9 cellular contexts compared by ENCODE assay signal in genomic region chr13:24671367-24672117, GRCh38. TPM values are rescaled to one million over a fixed set of nuclear protein-coding genes. Genes with fewer than 3 reads are reported as not detected.
DNase-seq lines count a peak whose midpoint lies in the region; ATAC-seq and TF ChIP-seq lines count a peak whose summit lies in the region.
"Had no signal": no experiment of that assay in that cellular context is flagged by ENCODE, and none has a peak within 500 bp of the region (broad histone marks: within the 10 kb centered on the region; RNA-seq: fewer than 3 reads in every experiment).

No MANE protein-coding gene starts in this region.

- H3K27me3 ChIP-seq in esophagus muscularis mucosa, result peaks cover 0 to 9% (median 0%) of the 10 kb centered on the region in 4 donors
- H3K27me3 ChIP-seq in mucosa of rectum (ENCODE audit: control insufficient read depth in 2 of 2, insufficient read depth in 2 of 2, low read length in 2 of 2), result peaks cover 0 to 3% of the 10 kb centered on the region in 2 donors

- TF ChIP-seq EP300 in Ishikawa (IDR thresholded peaks at IDR 0.05; ENCODE audit: borderline replicate concordance) (no peak), esophagus muscularis mucosa (IDR thresholded peaks at IDR 0.05) (no peak)

- peak overlapping the region; percentile 59 to 66 (median 61) for H3K27ac ChIP-seq in esophagus muscularis mucosa (replicated peaks in 1 of 4)
- H3K27ac ChIP-seq in mucosa of rectum (ENCODE audit: low read depth in 2 of 2, low read length in 2 of 2), result peak overlapping the region; percentile 53 to 90

- peak; percentile 48 to 70 (median 52) for TF ChIP-seq CTCF in esophagus muscularis mucosa (IDR thresholded peaks at IDR 0.05)

- TF ChIP-seq RAD21 in Ishikawa (IDR thresholded peaks at IDR 0.05; ENCODE audit: low read depth), result peak; percentile 63

- TF ChIP-seq POLR2A in esophagus muscularis mucosa (IDR thresholded peaks at IDR 0.05; ENCODE audit: low read depth), result no peak

- in situ Hi-C loops in SK-MEL-5 (cut with HindIII; ENCODE audit: low pct_unique_long_range_greater_than_20kb, low sequenced_read_pairs), result no loop called here

- WGBS in esophagus muscularis mucosa, result 18% methylated on average over 14 of the region's 14 CpGs

- intact Hi-C loops in esophagus muscularis mucosa (cut with DNase I), result no loop called here

- peak overlapping the region in 1 of 2 donors; percentile 8 for H3K9ac ChIP-seq in mucosa of rectum (ENCODE audit: low read depth in 1 of 2, low read length in 2 of 2)

- H3K4me3 ChIP-seq in esophagus muscularis mucosa, result peak overlapping the region; percentile 19 to 34 (median 28)
- H3K4me3 ChIP-seq in mucosa of rectum (ENCODE audit: low read length in 2 of 2), result peak overlapping the region; percentile 28 to 42

- H3K9me3 ChIP-seq in esophagus muscularis mucosa (no peaks in the 10 kb centered on the region), mucosa of rectum (ENCODE audit: control insufficient read depth in 2 of 2, low read length in 2 of 2) (no peaks in the 10 kb centered on the region)

- no peaks in the 10 kb centered on the region for H3K36me3 ChIP-seq in esophagus muscularis mucosa
- no peaks in the 10 kb centered on the region for H3K36me3 ChIP-seq in mucosa of rectum (ENCODE audit: control insufficient read depth in 2 of 2, insufficient read depth in 2 of 2, low read length in 2 of 2)

- ATAC-seq in HG02885 (IDR thresholded peaks at IDR 0.05; ENCODE audit: poor library complexity, unreplicated experiment) (no peak), GM19328 (IDR thresholded peaks at IDR 0.05; ENCODE audit: unreplicated experiment) (no peak)

- H3K4me1 ChIP-seq in esophagus muscularis mucosa (peaks cover 8 to 17% (median 15%) of the 10 kb centered on the region in 4 donors), mucosa of rectum (ENCODE audit: control insufficient read depth in 2 of 2, insufficient read depth in 2 of 2, low read length in 2 of 2) (peaks cover 12 to 37% of the 10 kb centered on the region in 2 donors)

- DNase-seq in SIG-M5 treated with dmso at 0.1 percent for 504 hours (lab: John Stamatoyannopoulos, UW; ENCODE audit: unreplicated experiment) (peak; percentile 54), SIG-M5 (lab: John Stamatoyannopoulos, UW) (no peak), SK-MEL-5 (ENCODE audit: low read depth, low spot score) (peak; percentile 79), esophagus muscularis mucosa (ENCODE audit: extremely low spot score) (no peak)

TF ChIP-seq in Ishikawa, 13 proteins besides CTCF, POLR2A, EP300 and RAD21:
- TF ChIP-seq YY1 (IDR thresholded peaks at IDR 0.05; ENCODE audit: low read depth), result no peak
- no peak for TF ChIP-seq EGR1 (IDR thresholded peaks at IDR 0.05)
- no peak for TF ChIP-seq REST (IDR thresholded peaks at IDR 0.05; ENCODE audit: low read depth)
- TF ChIP-seq CREB1 (IDR thresholded peaks at IDR 0.05; ENCODE audit: low read depth), result no peak
- no peak for TF ChIP-seq FOXM1 (IDR thresholded peaks at IDR 0.05; ENCODE audit: borderline replicate concordance, low read depth)
- TF ChIP-seq USF1 (IDR thresholded peaks at IDR 0.05), result no peak
- TF ChIP-seq NFIC (IDR thresholded peaks at IDR 0.05), result no peak
- no peak for TF ChIP-seq TAF1 (IDR thresholded peaks at IDR 0.05; ENCODE audit: low read depth)

RNA-seq across cellular contexts. Expression of gene ATP12A, which starts 8.7 kb away (rescaled TPM):
- 0.48 and 0.72 TPM in 2 replicates for total RNA-seq in SK-MEL-5 (2014; rRNA removed; shearing (Covaris generic))
- polyA plus RNA-seq in SK-MEL-5 (2015; cell fraction: cytosol; rRNA removed), result 0.17 and 0.28 TPM in 2 replicates
- polyA plus RNA-seq in SK-MEL-5 (2015; cell fraction: nucleus; rRNA removed), result 0.96 and 0.98 TPM in 2 replicates
- not detected for total RNA-seq in esophagus muscularis mucosa
- total RNA-seq: glomerular endothelial cell had no signal

Comparison
In these comparisons a context has a peak if more than half of its experiments do, and no peak if none do; other contexts are left out.
1. DNase-seq: peak in SIG-M5 treated with dmso at 0.1 percent for 504 hours (single experiment) and SK-MEL-5 (single experiment); none in SIG-M5 (single experiment) and esophagus muscularis mucosa (single experiment).